ENCODE assay signal across 16 cellular contexts in the genomic region with DNA sequence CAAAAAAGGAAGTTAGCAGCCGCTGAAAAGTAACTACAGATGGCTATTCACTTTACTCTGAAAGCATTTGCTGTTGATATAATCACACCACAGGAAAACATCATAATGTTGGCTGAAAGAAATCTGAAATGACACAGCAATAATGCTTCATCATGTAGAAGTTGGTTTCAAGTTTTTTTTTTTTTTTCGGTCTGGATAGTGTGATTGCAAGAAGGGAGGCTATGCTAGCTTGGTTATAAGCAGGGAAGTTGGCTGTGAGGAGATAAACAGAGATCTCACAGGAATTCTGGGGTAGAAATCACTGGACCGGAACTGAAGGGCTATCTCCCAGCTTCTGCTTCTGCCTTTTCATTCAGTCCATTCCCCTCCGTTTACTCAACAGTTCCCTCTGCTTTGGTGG. TPM values are rescaled to one million over a fixed set of nuclear protein-coding genes. Genes with fewer than 3 reads are reported as not detected.
DNase-seq lines count a peak whose midpoint lies in the region; ATAC-seq, FAIRE-seq and TF ChIP-seq lines count a peak whose summit lies in the region.
"Had no signal": no experiment of that assay in that cellular context is flagged by ENCODE, and none has a peak within 500 bp of the region (broad histone marks: within the 10 kb centered on the region; RNA-seq: fewer than 3 reads in every experiment).

No MANE protein-coding gene starts in this region.

- TF ChIP-seq POLR2A in gastroesophageal sphincter (IDR thresholded peaks at IDR 0.05), result no peak
- no peak for TF ChIP-seq POLR2A in stomach (IDR thresholded peaks at IDR 0.05)

- no peak overlapping the region for H3K4me3 Mint-ChIP-seq in Caco-2 (ENCODE audit: unreplicated experiment)
- H3K4me3 Mint-ChIP-seq: activated T-cell treated with anti-CD3 and anti-CD28 coated beads, Interleukin-2, amount 50 U/mL, for 72 hours; CD8-positive, alpha-beta memory T cell had no signal

- TF ChIP-seq CTCF in Caco-2 (IDR thresholded peaks at IDR 0.05; ENCODE audit: insufficient read depth in 1 of 2, low read depth in 1 of 2, low read length in 1 of 2, severe bottlenecking in 1 of 2, unreplicated experiment in 1 of 2) (no peak), gastroesophageal sphincter (IDR thresholded peaks at IDR 0.05) (no peak), stomach (IDR thresholded peaks at IDR 0.05) (no peak)

- peak overlapping the region; percentile 73 for H3K27ac Mint-ChIP-seq in Caco-2 (ENCODE audit: unreplicated experiment)
- H3K27ac Mint-ChIP-seq: activated T-cell treated with anti-CD3 and anti-CD28 coated beads, Interleukin-2, amount 50 U/mL, for 72 hours had no signal

- no peak for DNase-seq in Caco-2
- DNase-seq in stomach, result no peak
- DNase-seq in HTR-8/SVneo (ENCODE audit: insufficient read length, low spot score), result no peak
- DNase-seq in kidney tubule cell (ENCODE audit: low spot score), result no peak
- DNase-seq: activated CD4-positive, alpha-beta T cell treated with anti-CD3 and anti-CD28 coated beads for 48 hours; activated T-cell treated with anti-CD3 and anti-CD28 coated beads, Interleukin-2, amount 50 U/mL, for 72 hours; anterior cingulate cortex; CD8-positive, alpha-beta memory T cell; mesendoderm; NCI-H2171 treated with DMSO at 0.1 percent for 48 hours; stimulated activated CD4-positive, alpha-beta T cell treated with anti-CD3 and anti-CD28 coated beads, Interleukin-2, amount 100 ng/mL, for 24 hours; stimulated activated naive CD4-positive, alpha-beta T cell had no signal

- H3K4me1 Mint-ChIP-seq in Caco-2 (ENCODE audit: low read depth, unreplicated experiment), result peaks cover 28% of the 10 kb centered on the region

- 32 to 58% methylated on average over 3 to 4 of the region's 4 CpGs for WGBS in gastroesophageal sphincter (ENCODE audit: low coverage in 1 of 2), 2 donors
- 42 to 62% (median 55%) methylated on average over 4 of the region's 4 CpGs for WGBS in stomach, 5 donors

- CTCF ChIA-PET in Caco-2 (lab: Charles Lee), result interaction anchor here (2.3 kb wide), 1 partner anchor 58 kb away, joined by 8 read pairs; a partner anchor contains a TSS

- no peaks in the 10 kb centered on the region for H3K27me3 Mint-ChIP-seq in Caco-2 (ENCODE audit: insufficient read depth, unreplicated experiment)

- H3K36me3 Mint-ChIP-seq in Caco-2 (ENCODE audit: insufficient read depth, unreplicated experiment), result peaks cover 16% of the 10 kb centered on the region

- FAIRE-seq in HTR-8/SVneo (lab: Jason Lieb, UNC), result no peak

- H3K27me3 ChIP-seq in Caco-2 (replicated peaks; ENCODE audit: control insufficient read depth, insufficient read depth, low read length) (no peaks in the 10 kb centered on the region), gastroesophageal sphincter (no peaks in the 10 kb centered on the region), stomach (no peaks in the 10 kb centered on the region)

- POLR2A ChIA-PET in Caco-2 (lab: Charles Lee), result no interaction called here

- intact Hi-C loops in Caco-2 (cut with micrococcal nuclease; ENCODE audit: unreplicated experiment) (no loop called here), stomach (cut with DNase I; ENCODE audit: low total_unique reads) (no loop called here)

- no TSS peak for BruUV-seq in Caco-2 (replicated peaks; lab: Mats Ljungman, UMichigan)

- H3K36me3 ChIP-seq in Caco-2 (ENCODE audit: control insufficient read depth, insufficient read depth, low read length), result no peaks in the 10 kb centered on the region
- no peaks in the 10 kb centered on the region for H3K36me3 ChIP-seq in gastroesophageal sphincter
- H3K36me3 ChIP-seq in stomach, result no peaks in the 10 kb centered on the region

- ATAC-seq in SK-N-SH treated with all-trans-retinoic acid at 6 μM for 48 hours (peak; percentile 77), gastroesophageal sphincter (peak; percentile 67), GM21526 (IDR thresholded peaks at IDR 0.05; ENCODE audit: low FRiP score, unreplicated experiment) (no peak), HG02973 (IDR thresholded peaks at IDR 0.05; ENCODE audit: unreplicated experiment) (no peak)
- ATAC-seq: activated T-cell treated with anti-CD3 and anti-CD28 coated beads, Interleukin-2, amount 50 U/mL, for 72 hours had no signal

- peak overlapping the region in 2 of 4 donors; percentile 17 to 22 for H3K27ac ChIP-seq in gastroesophageal sphincter
- peak overlapping the region in 3 of 5 donors; percentile 2 to 29 (median 16) for H3K27ac ChIP-seq in stomach

- no peaks in the 10 kb centered on the region for H3K9me3 Mint-ChIP-seq in Caco-2 (ENCODE audit: unreplicated experiment)
- H3K9me3 Mint-ChIP-seq: activated T-cell treated with anti-CD3 and anti-CD28 coated beads, Interleukin-2, amount 50 U/mL, for 72 hours had no signal

- no peaks in the 10 kb centered on the region for H3K9me3 ChIP-seq in Caco-2
- H3K9me3 ChIP-seq in gastroesophageal sphincter, result no peaks in the 10 kb centered on the region
- H3K9me3 ChIP-seq in stomach, result no peaks in the 10 kb centered on the region

- H3K4me3 ChIP-seq in Caco-2 (ENCODE audit: low read depth, low read length) (no peak overlapping the region), gastroesophageal sphincter (no peak overlapping the region), stomach (no peak overlapping the region)

- TF ChIP-seq EP300 in gastroesophageal sphincter (IDR thresholded peaks at IDR 0.05) (no peak), stomach (IDR thresholded peaks at IDR 0.05) (no peak)

- H3K4me1 ChIP-seq in Caco-2 (peaks cover 16% of the 10 kb centered on the region), gastroesophageal sphincter (peaks cover 0 to 10% (median 0%) of the 10 kb centered on the region in 3 donors), stomach (peaks cover 0 to 21% (median 9%) of the 10 kb centered on the region in 4 donors)

TF ChIP-seq in SK-N-SH treated with all-trans-retinoic acid at 6 μM for 48 hours, 23 proteins besides CTCF, POLR2A, EP300 and RAD21:
- TF ChIP-seq TCF4 (CRISPR knock-in tag; IDR thresholded peaks at IDR 0.05; ENCODE audit: borderline replicate concordance), result no peak
- no peak for TF ChIP-seq SNAI2 (CRISPR knock-in tag; IDR thresholded peaks at IDR 0.05)
- TF ChIP-seq GLIS3 (CRISPR knock-in tag; IDR thresholded peaks at IDR 0.05), result no peak
- TF ChIP-seq, protein P1, sequence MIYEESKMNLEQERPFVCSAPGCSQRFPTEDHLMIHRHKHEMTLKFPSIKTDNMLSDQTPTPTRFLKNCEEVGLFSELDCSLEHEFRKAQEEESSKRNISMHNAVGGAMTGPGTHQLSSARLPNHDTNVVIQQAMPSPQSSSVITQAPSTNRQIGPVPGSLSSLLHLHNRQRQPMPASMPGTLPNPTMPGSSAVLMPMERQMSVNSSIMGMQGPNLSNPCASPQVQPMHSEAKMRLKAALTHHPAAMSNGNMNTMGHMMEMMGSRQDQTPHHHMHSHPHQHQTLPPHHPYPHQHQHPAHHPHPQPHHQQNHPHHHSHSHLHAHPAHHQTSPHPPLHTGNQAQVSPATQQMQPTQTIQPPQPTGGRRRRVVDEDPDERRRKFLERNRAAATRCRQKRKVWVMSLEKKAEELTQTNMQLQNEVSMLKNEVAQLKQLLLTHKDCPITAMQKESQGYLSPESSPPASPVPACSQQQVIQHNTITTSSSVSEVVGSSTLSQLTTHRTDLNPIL (CRISPR knock-in tag; IDR thresholded peaks at IDR 0.05; ENCODE audit: low read depth), result no peak
- TF ChIP-seq ESRRG (CRISPR knock-in tag; IDR thresholded peaks at IDR 0.05), result no peak
- no peak for TF ChIP-seq RARB (CRISPR knock-in tag; IDR thresholded peaks at IDR 0.05)
- TF ChIP-seq ISL1 (CRISPR knock-in tag; IDR thresholded peaks at IDR 0.05), result peak; percentile 49

RNA-seq across cellular contexts. Expression of a gene that starts 57.9 kb away (rescaled TPM):
- total RNA-seq in Caco-2 (2022) (193 and 206 TPM in 2 replicates), gastroesophageal sphincter (10 to 100 TPM; 28.2 to 63.5 (median 47.2) TPM), stomach (100 to 1,000 TPM in 3 of 5 donors, 10 to 100 TPM in 2; 69.3 to 727 (median 106) TPM)
- 10 to 100 TPM; 11.6 to 14.5 (median 13.5) TPM for polyA plus RNA-seq in stomach

Comparison
In these comparisons a context has a peak if more than half of its experiments do, and no peak if none do; other contexts are left out.
1. ATAC-seq: peak in SK-N-SH treated with all-trans-retinoic acid at 6 μM for 48 hours (single experiment) and gastroesophageal sphincter (single experiment); none in GM21526 (single experiment) and HG02973 (single experiment).